ENCODE assay signal across 16 cellular contexts in genomic region chr2:230157300-230157699, GRCh38.
A peak's percentile ranks its signal among the peaks of the same experiment; 100 is the strongest.
DNase-seq lines count a peak whose midpoint lies in the region; FAIRE-seq and TF ChIP-seq lines count a peak whose summit lies in the region.
"Had no signal": no experiment of that assay in that cellular context is flagged by ENCODE, and none has a peak within 500 bp of the region (broad histone marks: within the 10 kb centered on the region; RNA-seq: fewer than 3 reads in every experiment).

No MANE protein-coding gene starts in this region.

- TF ChIP-seq CTCF in astrocyte (IDR thresholded peaks at IDR 0.05; ENCODE audit: insufficient read depth, low read depth, low read length) (no peak), neutrophil (IDR thresholded peaks at IDR 0.05) (no peak)

- H4K20me1 ChIP-seq in astrocyte (ENCODE audit: insufficient read depth, low read length) = no peaks in the 10 kb centered on the region
- H4K20me1 ChIP-seq: BLaER1 treated with 17β-estradiol and CSF1 and Interleukin-3, amounts not matched to agents 10 nM and 100 nM had no signal

- H3K9me3 Mint-ChIP-seq in activated naive CD4-positive, alpha-beta T cell treated with anti-CD3 and anti-CD28 coated beads, Interleukin-2, amount 50 U/mL, for 24 hours = no peaks in the 10 kb centered on the region
- H3K9me3 Mint-ChIP-seq in activated naive CD4-positive, alpha-beta T cell treated with anti-CD3 and anti-CD28 coated beads for 36 hours = peaks cover 2% of the 10 kb centered on the region
- peaks cover 3% of the 10 kb centered on the region for H3K9me3 Mint-ChIP-seq in astrocyte (ENCODE audit: unreplicated experiment)
- H3K9me3 Mint-ChIP-seq: CD8-positive, alpha-beta T cell had no signal

- H3K4me2 ChIP-seq in astrocyte (ENCODE audit: low read length) (no peak overlapping the region), mesendoderm (ENCODE audit: low read length) (no peak overlapping the region)

- H3K18ac ChIP-seq in mesendoderm (ENCODE audit: low read length) = no peak overlapping the region

- H4K5ac ChIP-seq in mesendoderm (ENCODE audit: low read length) = no peak overlapping the region

- H3K4me3 ChIP-seq in astrocyte (ENCODE audit: insufficient read depth, low read depth, low read length) (no peak overlapping the region), mesendoderm (ENCODE audit: low read length) (no peak overlapping the region), neutrophil (ENCODE audit: low read depth in 1 of 2, low read length in 1 of 2) (no peak overlapping the region)
- H3K4me3 ChIP-seq: BLaER1 treated with 17β-estradiol and CSF1 and Interleukin-3, amounts not matched to agents 10 nM and 100 nM; GM12878 had no signal

- H3K36me3 ChIP-seq in astrocyte (ENCODE audit: insufficient read depth, low read length) (no peaks in the 10 kb centered on the region), mesendoderm (ENCODE audit: control insufficient read depth, insufficient read depth, low read length) (no peaks in the 10 kb centered on the region), neutrophil (peaks cover 6% of the 10 kb centered on the region)
- H3K36me3 ChIP-seq: BLaER1 treated with 17β-estradiol and CSF1 and Interleukin-3, amounts not matched to agents 10 nM and 100 nM had no signal

- no peak overlapping the region for H3K4ac ChIP-seq in mesendoderm (ENCODE audit: low read depth, low read length)

- H3K27me3 ChIP-seq in astrocyte (ENCODE audit: insufficient read depth, low read length) = no peaks in the 10 kb centered on the region
- H3K27me3 ChIP-seq in mesendoderm (ENCODE audit: insufficient read depth, low read length, poor library complexity) = no peaks in the 10 kb centered on the region
- H3K27me3 ChIP-seq in neutrophil = no peaks in the 10 kb centered on the region
- H3K27me3 ChIP-seq: BLaER1 treated with 17β-estradiol and CSF1 and Interleukin-3, amounts not matched to agents 10 nM and 100 nM had no signal

- H2BK120ac ChIP-seq in mesendoderm (ENCODE audit: low read depth, low read length) = no peak overlapping the region

- H2BK15ac ChIP-seq in mesendoderm (replicated peaks; ENCODE audit: low read depth) = no peak overlapping the region

- H3K36me3 Mint-ChIP-seq in activated naive CD4-positive, alpha-beta T cell treated with anti-CD3 and anti-CD28 coated beads, Interleukin-2, amount 50 U/mL, for 24 hours = peaks cover 2% of the 10 kb centered on the region
- H3K36me3 Mint-ChIP-seq in activated naive CD4-positive, alpha-beta T cell treated with anti-CD3 and anti-CD28 coated beads for 36 hours (ENCODE audit: low read depth) = no peaks in the 10 kb centered on the region
- H3K36me3 Mint-ChIP-seq in astrocyte (ENCODE audit: low read depth, unreplicated experiment) = peaks cover 8% of the 10 kb centered on the region
- H3K36me3 Mint-ChIP-seq: CD8-positive, alpha-beta T cell had no signal

- no peak overlapping the region for H2AFZ ChIP-seq in astrocyte (ENCODE audit: low read depth, low read length)

- H2AK5ac ChIP-seq in mesendoderm (ENCODE audit: low read length) = no peak overlapping the region

- DNase-seq in activated naive CD4-positive, alpha-beta T cell treated with anti-CD3 and anti-CD28 coated beads for 36 hours = no peak
- DNase-seq in astrocyte (ENCODE audit: low read depth) (no peak), mesendoderm (no peak), RCC 7860 (ENCODE audit: low spot score) (no peak), NCI-H748 treated with DMSO at 0.1 percent for 48 hours (lab: John Stamatoyannopoulos, UW) (no peak)
- DNase-seq: Calu3; CD8-positive, alpha-beta T cell; DMS79 treated with DMSO at 0.1 percent for 48 hours; GF-D8; H9 had no signal

- H3K9ac ChIP-seq in astrocyte (ENCODE audit: low read length) (no peak overlapping the region), mesendoderm (ENCODE audit: low read length) (no peak overlapping the region)
- H3K9ac ChIP-seq: BLaER1 treated with 17β-estradiol and CSF1 and Interleukin-3, amounts not matched to agents 10 nM and 100 nM had no signal

- no peak overlapping the region for H3K23ac ChIP-seq in mesendoderm (ENCODE audit: low read length)

- peaks cover 5% of the 10 kb centered on the region for H3K4me1 Mint-ChIP-seq in activated naive CD4-positive, alpha-beta T cell treated with anti-CD3 and anti-CD28 coated beads, Interleukin-2, amount 50 U/mL, for 24 hours
- peaks cover 3% of the 10 kb centered on the region for H3K4me1 Mint-ChIP-seq in activated naive CD4-positive, alpha-beta T cell treated with anti-CD3 and anti-CD28 coated beads for 36 hours (ENCODE audit: low read depth)
- H3K4me1 Mint-ChIP-seq in astrocyte (ENCODE audit: low read depth, unreplicated experiment) = peaks cover 22% of the 10 kb centered on the region

- CTCF ChIA-PET in activated naive CD4-positive, alpha-beta T cell treated with anti-CD3 and anti-CD28 coated beads for 36 hours (lab: Charles Lee) = interaction anchor here (3.8 to 5.7 kb wide), 2 partner anchors 89 to 150 kb away, joined by 37 to 46 read pairs; partner anchors contain the start of gene SLC16A14

- no peak overlapping the region for H2BK5ac ChIP-seq in mesendoderm (ENCODE audit: low read length)

- no peak overlapping the region for H3K4me3 Mint-ChIP-seq in activated naive CD4-positive, alpha-beta T cell treated with anti-CD3 and anti-CD28 coated beads, Interleukin-2, amount 50 U/mL, for 24 hours
- no peak overlapping the region for H3K4me3 Mint-ChIP-seq in activated naive CD4-positive, alpha-beta T cell treated with anti-CD3 and anti-CD28 coated beads for 36 hours
- peak overlapping the region; percentile 43 for H3K4me3 Mint-ChIP-seq in astrocyte (ENCODE audit: unreplicated experiment)
- H3K4me3 Mint-ChIP-seq: B cell; CD8-positive, alpha-beta T cell; H9 had no signal

- H4K8ac ChIP-seq in mesendoderm (ENCODE audit: low read depth, low read length) = no peak overlapping the region

- WGBS in mesendoderm (ENCODE audit: extremely low coverage, insufficient coverage, low lambda C conversion rate) = no CpG with 5 or more reads among the region's 10 CpGs

- no peak for FAIRE-seq in astrocyte (lab: Jason Lieb, UNC)
- FAIRE-seq in RCC 7860 (lab: Jason Lieb, UNC) = no peak
- FAIRE-seq: GM12878, H1 had no signal

- peak overlapping the region; percentile 83 for H3K27ac Mint-ChIP-seq in activated naive CD4-positive, alpha-beta T cell treated with anti-CD3 and anti-CD28 coated beads, Interleukin-2, amount 50 U/mL, for 24 hours
- no peak overlapping the region for H3K27ac Mint-ChIP-seq in activated naive CD4-positive, alpha-beta T cell treated with anti-CD3 and anti-CD28 coated beads for 36 hours
- H3K27ac Mint-ChIP-seq in astrocyte (ENCODE audit: unreplicated experiment) = no peak overlapping the region
- H3K27ac Mint-ChIP-seq: B cell; CD8-positive, alpha-beta T cell; H9 had no signal

- intact Hi-C loops in activated naive CD4-positive, alpha-beta T cell treated with anti-CD3 and anti-CD28 coated beads for 36 hours (cut with micrococcal nuclease) = no loop called here

- H3K9me3 ChIP-seq in astrocyte (ENCODE audit: insufficient read depth, low read depth, low read length) = no peaks in the 10 kb centered on the region
- H3K9me3 ChIP-seq in neutrophil = no peaks in the 10 kb centered on the region

- H3K4me1 ChIP-seq in astrocyte (ENCODE audit: insufficient read depth, low read length) (no peaks in the 10 kb centered on the region), mesendoderm (ENCODE audit: control insufficient read depth, low read depth, low read length) (no peaks in the 10 kb centered on the region), neutrophil (ENCODE audit: control insufficient read depth in 1 of 2, insufficient read depth in 1 of 2, low read depth in 1 of 2, low read length in 1 of 2) (peaks cover 17 to 26% of the 10 kb centered on the region in 2 experiments)

- no peak overlapping the region for H3K27ac ChIP-seq in astrocyte (ENCODE audit: low read depth, low read length)
- H3K27ac ChIP-seq in mesendoderm (ENCODE audit: low read depth, low read length) = no peak overlapping the region
- H3K27ac ChIP-seq in neutrophil = peak overlapping the region; percentile 24

- H3K56ac ChIP-seq in mesendoderm (ENCODE audit: low read length) = peak overlapping the region; percentile 7

- no peaks in the 10 kb centered on the region for H3K79me1 ChIP-seq in mesendoderm (ENCODE audit: low read length)

- H3K27me3 Mint-ChIP-seq in activated naive CD4-positive, alpha-beta T cell treated with anti-CD3 and anti-CD28 coated beads, Interleukin-2, amount 50 U/mL, for 24 hours = no peaks in the 10 kb centered on the region
- no peaks in the 10 kb centered on the region for H3K27me3 Mint-ChIP-seq in activated naive CD4-positive, alpha-beta T cell treated with anti-CD3 and anti-CD28 coated beads for 36 hours (ENCODE audit: low read depth)
- peaks cover 1% of the 10 kb centered on the region for H3K27me3 Mint-ChIP-seq in astrocyte (ENCODE audit: low read depth, unreplicated experiment)
- H3K27me3 Mint-ChIP-seq: B cell had no signal

- H3K79me2 ChIP-seq in astrocyte (ENCODE audit: insufficient read depth, low read length) (no peaks in the 10 kb centered on the region), mesendoderm (ENCODE audit: control insufficient read depth, insufficient read depth, low read length) (no peaks in the 10 kb centered on the region)
